In the genomic region with DNA sequence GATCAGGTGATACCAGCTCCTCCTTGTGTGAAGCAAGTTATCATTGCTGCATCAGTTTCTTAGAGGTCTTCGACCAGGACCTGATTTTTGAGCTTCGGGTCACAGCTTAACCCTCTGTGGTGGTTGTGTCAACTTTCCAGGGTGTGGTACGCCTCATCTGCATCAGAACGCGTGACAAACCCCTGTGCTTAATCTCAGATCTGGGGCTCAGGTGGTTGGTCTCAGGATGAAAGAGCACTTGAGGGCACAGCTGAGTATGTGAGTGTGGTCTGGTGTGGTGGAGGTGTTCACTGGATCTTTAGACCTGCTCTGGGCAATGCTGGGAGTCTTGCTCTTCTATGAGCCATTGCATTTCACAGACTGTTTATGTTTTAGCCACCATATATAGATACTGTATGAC, we compare ENCODE assay signal across 13 cellular contexts.
A peak's percentile ranks its signal among the peaks of the same experiment; 100 is the strongest.
DNase-seq lines count a peak whose midpoint lies in the region; TF ChIP-seq lines count a peak whose summit lies in the region.
"Had no signal": no experiment of that assay in that cellular context is flagged by ENCODE, and none has a peak within 500 bp of the region (broad histone marks: within the 10 kb centered on the region; RNA-seq: fewer than 3 reads in every experiment).

No MANE protein-coding gene starts in this region.

- H3K9ac ChIP-seq in KMS-11 = no peak overlapping the region
- H3K9ac ChIP-seq: SK-N-SH had no signal

- H3K79me2 ChIP-seq in KMS-11 (ENCODE audit: insufficient read depth, low read depth) = no peaks in the 10 kb centered on the region

- H3K27me3 ChIP-seq in KMS-11 (ENCODE audit: insufficient read depth, low read depth) = no peaks in the 10 kb centered on the region
- H3K27me3 ChIP-seq in suprapubic skin = no peaks in the 10 kb centered on the region
- no peaks in the 10 kb centered on the region for H3K27me3 ChIP-seq in tibial nerve
- H3K27me3 ChIP-seq: ascending aorta had no signal

- WGBS in suprapubic skin = 81% methylated on average over 5 of the region's 5 CpGs
- 94 to 98% methylated on average over 5 of the region's 5 CpGs for WGBS in tibial nerve, 2 donors

- TF ChIP-seq EP300 in suprapubic skin (IDR thresholded peaks at IDR 0.05) = no peak
- no peak for TF ChIP-seq EP300 in tibial nerve (IDR thresholded peaks at IDR 0.05)

- H3K9me3 ChIP-seq in suprapubic skin (no peaks in the 10 kb centered on the region), tibial nerve (no peaks in the 10 kb centered on the region)
- H3K9me3 ChIP-seq: ascending aorta, SK-N-SH had no signal

- H3K4me1 ChIP-seq in KMS-11 (ENCODE audit: low read depth, poor library complexity, severe bottlenecking) = peaks cover 81% of the 10 kb centered on the region
- H3K4me1 ChIP-seq in suprapubic skin = no peaks in the 10 kb centered on the region
- H3K4me1 ChIP-seq in tibial nerve = peaks cover 0 to 13% (median 9%) of the 10 kb centered on the region in 4 donors
- H3K4me1 ChIP-seq: ascending aorta had no signal

- TF ChIP-seq CTCF in KMS-11 (conservative IDR thresholded peaks at IDR 0.05; ENCODE audit: low read depth, low read length) (no peak), suprapubic skin (IDR thresholded peaks at IDR 0.05) (no peak), tibial nerve (IDR thresholded peaks at IDR 0.05) (no peak)

- TF ChIP-seq POLR2A in suprapubic skin (IDR thresholded peaks at IDR 0.05) (no peak), tibial nerve (IDR thresholded peaks at IDR 0.05) (no peak)

- peak overlapping the region; percentile 19; the same call in 1 of the 2 replicates for H2AFZ ChIP-seq in KMS-11 (ENCODE audit: low read depth)

- DNase-seq in activated CD8-positive, alpha-beta memory T cell treated with anti-CD3 and anti-CD28 coated beads for 48 hours (ENCODE audit: low read depth in 2 of 3, low spot score in 2 of 3) = peak; percentile 13 to 38 (median 31)
- peak; percentile 14 for DNase-seq in effector CD4-positive, alpha-beta T cell
- DNase-seq in stimulated activated CD8-positive, alpha-beta memory T cell treated with anti-CD3 and anti-CD28 coated beads, Interleukin-4, amount 100 ng/mL, for 4 hours (ENCODE audit: low read depth in 2 of 2, low spot score in 1 of 2) = peak; percentile 7 to 36
- no peak for DNase-seq in suprapubic skin (ENCODE audit: low spot score in 2 of 2)
- no peak for DNase-seq in tibial nerve (ENCODE audit: low spot score in 2 of 2)
- no peak for DNase-seq in NCI-H128 (lab: John Stamatoyannopoulos, UW; ENCODE audit: unreplicated experiment)
- no peak for DNase-seq in glomerular visceral epithelial cell (ENCODE audit: extremely low spot score)
- DNase-seq: erythroblast; SK-N-SH; stimulated activated naive B cell treated with anti-CD40 and anti-IgM and Interleukin-4, amounts not matched to agents 10 μg/mL and 1 μg/mL and 100 μg/mL, for 72 hours had no signal

- H3K27ac ChIP-seq in KMS-11 = peak overlapping the region; percentile 83
- no peak overlapping the region for H3K27ac ChIP-seq in suprapubic skin
- H3K27ac ChIP-seq in tibial nerve = no peak overlapping the region
- H3K27ac ChIP-seq: ascending aorta had no signal

- no peaks in the 10 kb centered on the region for H4K20me1 ChIP-seq in KMS-11 (ENCODE audit: insufficient read depth)

- H3K4me2 ChIP-seq in KMS-11 = peak overlapping the region; percentile 86
- H3K4me2 ChIP-seq: SK-N-SH had no signal

- H3K4me3 ChIP-seq in KMS-11 (IDR thresholded peaks at IDR 0.05; ENCODE audit: insufficient read depth, low read depth, low read length) = no peak overlapping the region
- no peak overlapping the region for H3K4me3 ChIP-seq in suprapubic skin
- H3K4me3 ChIP-seq in tibial nerve = no peak overlapping the region
- H3K4me3 ChIP-seq: ascending aorta, K562 had no signal

- no peaks in the 10 kb centered on the region for H3K36me3 ChIP-seq in KMS-11 (ENCODE audit: insufficient read depth)
- H3K36me3 ChIP-seq in suprapubic skin = peaks cover 35% of the 10 kb centered on the region
- H3K36me3 ChIP-seq in tibial nerve = peaks cover 0 to 49% (median 0%) of the 10 kb centered on the region in 3 donors

Comparison
In these comparisons a context has a peak if more than half of its experiments do, and no peak if none do; other contexts are left out.
1. DNase-seq: peak in activated CD8-positive, alpha-beta memory T cell treated with anti-CD3 and anti-CD28 coated beads for 48 hours (3 of 3), effector CD4-positive, alpha-beta T cell (single experiment) and stimulated activated CD8-positive, alpha-beta memory T cell treated with anti-CD3 and anti-CD28 coated beads, Interleukin-4, amount 100 ng/mL, for 4 hours (2 of 2); none in suprapubic skin (0 of 2), tibial nerve (0 of 2), NCI-H128 (single experiment) and glomerular visceral epithelial cell (single experiment).